Comparison of ENCODE assay signal across 8 cellular contexts in genomic region chr9:92140074-92140753, GRCh38. TPM values are rescaled to one million over a fixed set of nuclear protein-coding genes. Genes with fewer than 3 reads are reported as not detected.
A peak's percentile ranks its signal among the peaks of the same experiment; 100 is the strongest.
DNase-seq lines count a peak whose midpoint lies in the region; ATAC-seq and TF ChIP-seq lines count a peak whose summit lies in the region.

No MANE protein-coding gene starts in this region.

- DNase-seq in NOMO-1 treated with DMSO at 0.1 percent for 48 hours (lab: John Stamatoyannopoulos, UW; ENCODE audit: unreplicated experiment), result peak; percentile 58
- DNase-seq in activated CD8-positive, alpha-beta memory T cell treated with anti-CD3 and anti-CD28 coated beads, Interleukin-2, amount 10 ng/mL, durations not matched to agents 7 days and 5 days, result peak; percentile 82
- peak; percentile 98 for DNase-seq in endodermal cell
- peak; percentile 33 for DNase-seq in stimulated activated CD8-positive, alpha-beta memory T cell treated with anti-CD3 and anti-CD28 coated beads, Interleukin-7, amount 100 ng/mL, for 24 hours (ENCODE audit: low read depth)

- H3K4me1 ChIP-seq in endodermal cell (ENCODE audit: control insufficient read depth, insufficient read depth, low read length), result no peaks in the 10 kb centered on the region
- peaks cover 4 to 15% of the 10 kb centered on the region in 2 donors for H3K4me1 ChIP-seq in muscle layer of duodenum (ENCODE audit: control insufficient read depth in 1 of 2, insufficient read depth in 2 of 2, low read length in 2 of 2)

- CTCF ChIA-PET in activated CD8-positive, alpha-beta memory T cell treated with anti-CD3 and anti-CD28 coated beads, Interleukin-2, amount 10 ng/mL, durations not matched to agents 7 days and 5 days (lab: Charles Lee), result interaction anchor here (0.6 to 5.5 kb wide), 57 partner anchors 7 to 667 kb away, joined by 3 to 58 read pairs (median 5); partner anchors contain the start of genes CENPP, IPPK, NOL8 and SPTLC1

- no peak overlapping the region for H3K27ac ChIP-seq in endodermal cell (ENCODE audit: low read depth, low read length)
- no peak overlapping the region for H3K27ac ChIP-seq in muscle layer of duodenum (ENCODE audit: low read length)

- H3K4me1 Mint-ChIP-seq in activated CD8-positive, alpha-beta memory T cell treated with anti-CD3 and anti-CD28 coated beads, Interleukin-2, amount 10 ng/mL, durations not matched to agents 7 days and 5 days, result peaks cover 10% of the 10 kb centered on the region
- peaks cover 7% of the 10 kb centered on the region for H3K4me1 Mint-ChIP-seq in endodermal cell

- TF ChIP-seq CTCF in GM12801 (IDR thresholded peaks at IDR 0.05; ENCODE audit: extremely low read depth, insufficient read length) (peak; percentile 10), endodermal cell (conservative IDR thresholded peaks at IDR 0.05) (peak; percentile 96)

- no peak overlapping the region for H3K27ac Mint-ChIP-seq in activated CD8-positive, alpha-beta memory T cell treated with anti-CD3 and anti-CD28 coated beads, Interleukin-2, amount 10 ng/mL, durations not matched to agents 7 days and 5 days
- H3K27ac Mint-ChIP-seq in endodermal cell, result peak overlapping the region; percentile 55

- ATAC-seq in HG03354 (IDR thresholded peaks at IDR 0.05; ENCODE audit: poor library complexity, severe bottlenecking, unreplicated experiment) (peak; percentile 74), GM18517 (IDR thresholded peaks at IDR 0.05; ENCODE audit: unreplicated experiment) (no peak)
- ATAC-seq in activated CD8-positive, alpha-beta memory T cell treated with anti-CD3 and anti-CD28 coated beads, Interleukin-2, amount 10 ng/mL, durations not matched to agents 7 days and 5 days, result peak; percentile 71

- no peaks in the 10 kb centered on the region for H3K36me3 ChIP-seq in endodermal cell (ENCODE audit: control insufficient read depth, insufficient read depth, low read length)
- no peaks in the 10 kb centered on the region for H3K36me3 ChIP-seq in muscle layer of duodenum (ENCODE audit: control insufficient read depth in 1 of 2, insufficient read depth in 2 of 2, low read length in 2 of 2)

- H3K9me3 ChIP-seq in endodermal cell (ENCODE audit: control insufficient read depth, low read length), result no peaks in the 10 kb centered on the region
- H3K9me3 ChIP-seq in muscle layer of duodenum (ENCODE audit: control insufficient read depth in 1 of 2, low read length in 2 of 2), result no peaks in the 10 kb centered on the region

- no peak overlapping the region for H3K4me3 Mint-ChIP-seq in activated CD8-positive, alpha-beta memory T cell treated with anti-CD3 and anti-CD28 coated beads, Interleukin-2, amount 10 ng/mL, durations not matched to agents 7 days and 5 days
- H3K4me3 Mint-ChIP-seq in endodermal cell, result peak overlapping the region; percentile 58

- H3K27me3 ChIP-seq in endodermal cell (ENCODE audit: control insufficient read depth, insufficient read depth, low read length, poor library complexity, severe bottlenecking) (peaks cover 26% of the 10 kb centered on the region), muscle layer of duodenum (ENCODE audit: low read depth, low read length) (no peaks in the 10 kb centered on the region)

- H3K27me3 Mint-ChIP-seq in activated CD8-positive, alpha-beta memory T cell treated with anti-CD3 and anti-CD28 coated beads, Interleukin-2, amount 10 ng/mL, durations not matched to agents 7 days and 5 days, result peaks cover 37% of the 10 kb centered on the region
- H3K27me3 Mint-ChIP-seq in endodermal cell (ENCODE audit: insufficient read depth), result peaks cover 37% of the 10 kb centered on the region

- H3K4me3 ChIP-seq in endodermal cell (ENCODE audit: low read length) (no peak overlapping the region), muscle layer of duodenum (ENCODE audit: low read depth in 1 of 2, low read length in 2 of 2) (peak overlapping the region; percentile 35 to 64)

- WGBS in endodermal cell (ENCODE audit: insufficient coverage in 1 of 2, insufficient read length in 1 of 2), 2 experiments, result 36 to 42% methylated on average over 13 to 16 of the region's 16 CpGs

- H3K9me3 Mint-ChIP-seq in activated CD8-positive, alpha-beta memory T cell treated with anti-CD3 and anti-CD28 coated beads, Interleukin-2, amount 10 ng/mL, durations not matched to agents 7 days and 5 days (ENCODE audit: low read depth), result no peaks in the 10 kb centered on the region
- no peaks in the 10 kb centered on the region for H3K9me3 Mint-ChIP-seq in endodermal cell

- H3K36me3 Mint-ChIP-seq in activated CD8-positive, alpha-beta memory T cell treated with anti-CD3 and anti-CD28 coated beads, Interleukin-2, amount 10 ng/mL, durations not matched to agents 7 days and 5 days, result no peaks in the 10 kb centered on the region
- no peaks in the 10 kb centered on the region for H3K36me3 Mint-ChIP-seq in endodermal cell (ENCODE audit: low read depth)

- no peak overlapping the region for H3K9ac ChIP-seq in endodermal cell (ENCODE audit: extremely low read depth, low read length, poor library complexity, severe bottlenecking)

RNA-seq across cellular contexts. Expression of gene SPTLC1, which starts 25.0 kb away (rescaled TPM):
- total RNA-seq in activated CD8-positive, alpha-beta memory T cell treated with anti-CD3 and anti-CD28 coated beads, Interleukin-2, amount 10 ng/mL, durations not matched to agents 7 days and 5 days, result 10 to 100 TPM; 61.8 to 62.4 TPM
- total RNA-seq in endodermal cell, result 10 to 100 TPM; 68.3 to 75.6 TPM
- 67.1 TPM for polyA plus RNA-seq in endodermal cell (2013, experiment 1 of 2)
- 63.4 TPM for polyA plus RNA-seq in endodermal cell (2013, experiment 2 of 2)

Comparison
In these comparisons a context has a peak if more than half of its experiments do, and no peak if none do; other contexts are left out.
1. DNase-seq: peak in every context shown above with its lines; median percentile 98 in endodermal cell; 82 in activated CD8-positive, alpha-beta memory T cell treated with anti-CD3 and anti-CD28 coated beads, Interleukin-2, amount 10 ng/mL, durations not matched to agents 7 days and 5 days; 58 in NOMO-1 treated with DMSO at 0.1 percent for 48 hours; 33 in stimulated activated CD8-positive, alpha-beta memory T cell treated with anti-CD3 and anti-CD28 coated beads, Interleukin-7, amount 100 ng/mL, for 24 hours.